ENCODE assay signal across 7 cellular contexts in the genomic region with DNA sequence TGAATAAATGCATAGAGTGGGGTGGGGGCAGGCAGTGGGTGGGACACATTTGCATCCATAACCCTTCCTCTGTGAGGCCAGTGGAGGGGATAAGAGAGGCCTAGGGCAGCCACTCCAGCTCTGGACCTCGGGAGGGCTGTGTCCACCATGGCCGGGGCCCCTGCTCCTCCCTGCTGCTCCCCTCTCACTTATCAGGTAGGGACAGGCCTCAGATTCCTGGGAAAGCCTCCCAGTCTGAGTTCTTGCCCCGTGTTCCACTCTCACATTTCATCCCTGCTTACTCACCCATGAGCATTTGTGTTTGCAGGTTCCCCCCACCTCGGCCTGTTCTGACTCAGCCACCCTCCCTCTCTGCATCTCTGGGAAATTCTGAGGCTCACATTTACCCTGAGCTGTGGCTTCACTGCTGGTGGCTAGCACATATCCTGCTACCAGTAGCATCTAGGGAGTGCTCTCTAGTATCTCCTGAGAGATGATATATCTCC.
DNase-seq lines count a peak whose midpoint lies in the region; ATAC-seq and TF ChIP-seq lines count a peak whose summit lies in the region.

No MANE protein-coding gene starts in this region.

- H3K9me3 ChIP-seq in HEK293 (ENCODE audit: control insufficient read depth, insufficient read depth, low read depth, low read length): no peaks in the 10 kb centered on the region
- H3K9me3 ChIP-seq in OCI-LY1 (ENCODE audit: low read length): no peaks in the 10 kb centered on the region
- H3K9me3 ChIP-seq in sigmoid colon: no peaks in the 10 kb centered on the region

- no peaks in the 10 kb centered on the region for H3K36me3 ChIP-seq in HEK293 (ENCODE audit: control insufficient read depth in 2 of 2, insufficient read depth in 1 of 2, low read length in 2 of 2)
- H3K36me3 ChIP-seq in OCI-LY1 (ENCODE audit: insufficient read depth, low read length): no peaks in the 10 kb centered on the region
- no peaks in the 10 kb centered on the region for H3K36me3 ChIP-seq in sigmoid colon

- no peak overlapping the region for H3K27ac ChIP-seq in HEK293 (ENCODE audit: extremely low read depth, low read depth, low read length)
- peak overlapping the region; percentile 45 for H3K27ac ChIP-seq in OCI-LY1 (ENCODE audit: low read depth, low read length, poor library complexity, severe bottlenecking)
- H3K27ac ChIP-seq in sigmoid colon: no peak overlapping the region

- POLR2A ChIA-PET in HEK293 (lab: Yijun Ruan, JAX): interaction anchor here (1.1 kb wide), 1 partner anchor 13 kb away, joined by 3 read pairs; no protein-coding TSS in a partner anchor

- TF ChIP-seq POLR2A in sigmoid colon (IDR thresholded peaks at IDR 0.05): no peak

- no peaks in the 10 kb centered on the region for H4K20me1 ChIP-seq in OCI-LY1 (ENCODE audit: insufficient read depth, low read length)

- H3K27me3 ChIP-seq in OCI-LY1 (ENCODE audit: insufficient read depth, low read length): no peaks in the 10 kb centered on the region
- no peaks in the 10 kb centered on the region for H3K27me3 ChIP-seq in sigmoid colon

- 0 out of 2 replicates have a peak, but pooled peaks cover 4% of the 10 kb centered on the region for H3F3A ChIP-seq in OCI-LY1 (ENCODE audit: insufficient read depth, low read length)

- no peak for TF ChIP-seq EP300 in sigmoid colon (IDR thresholded peaks at IDR 0.05)

- no peak overlapping the region for H3K4me3 ChIP-seq in HEK293 (ENCODE audit: low read depth, low read length)
- H3K4me3 ChIP-seq in OCI-LY1 (ENCODE audit: low read depth, low read length, poor library complexity, severe bottlenecking): no peak overlapping the region
- no peak overlapping the region for H3K4me3 ChIP-seq in sigmoid colon

- no peak overlapping the region; the same call in 1 of the 2 replicates for H3K9ac ChIP-seq in OCI-LY1 (ENCODE audit: low read length)

- no peaks in the 10 kb centered on the region for H3K9me2 ChIP-seq in OCI-LY1 (ENCODE audit: low read depth, low read length)

- intact Hi-C loops in sigmoid colon (cut with DNase I): no loop called here

- TF ChIP-seq CTCF in HEK293 (tag by site-specific recombination; IDR thresholded peaks at IDR 0.05) (no peak), OCI-LY1 (IDR thresholded peaks at IDR 0.05; ENCODE audit: low read length) (no peak), sigmoid colon (IDR thresholded peaks at IDR 0.05) (no peak)

- no peak overlapping the region for H2AFZ ChIP-seq in OCI-LY1 (ENCODE audit: low read length)

- CTCF ChIA-PET in HEK293 (lab: Yijun Ruan, JAX): interaction anchor here (0.5 to 3.0 kb wide), 26 partner anchors 10 to 1355 kb away, joined by 3 to 24 read pairs (median 5); no protein-coding TSS in a partner anchor

- DNase-seq in germinal center (ENCODE audit: low spot score): peak; percentile 47
- no peak for DNase-seq in NCI-H146 treated with DMSO at 0.1 percent for 48 hours (lab: John Stamatoyannopoulos, UW; ENCODE audit: unreplicated experiment)
- no peak for DNase-seq in sigmoid colon
- no peak for DNase-seq in NCI-H1417 treated with DMSO at 0.1 percent for 48 hours (lab: John Stamatoyannopoulos, UW)

- WGBS in sigmoid colon, 2 donors: 33 to 42% methylated on average over 4 of the region's 4 CpGs

- H3K4me2 ChIP-seq in OCI-LY1 (ENCODE audit: low read length): no peak overlapping the region; the same call in 1 of the 2 replicates

- H3K4me1 ChIP-seq in HEK293 (ENCODE audit: control insufficient read depth, insufficient read depth, low read length) (no peaks in the 10 kb centered on the region), OCI-LY1 (ENCODE audit: insufficient read depth, low read length, severe bottlenecking) (peaks cover 22% of the 10 kb centered on the region), sigmoid colon (no peaks in the 10 kb centered on the region)

- ATAC-seq in GM18858 (IDR thresholded peaks at IDR 0.05; ENCODE audit: unreplicated experiment): peak; percentile 41

- no peaks in the 10 kb centered on the region for H3K79me2 ChIP-seq in OCI-LY1 (ENCODE audit: insufficient read depth, low read length)

TF ChIP-seq in HEK293, 187 proteins besides CTCF, POLR2A, EP300 and RAD21:
- no peak for TF ChIP-seq WT1 (tag by site-specific recombination; IDR thresholded peaks at IDR 0.05)
- TF ChIP-seq OVOL3 (tag by site-specific recombination; IDR thresholded peaks at IDR 0.05): no peak
- no peak for TF ChIP-seq ZBTB1 (tag by site-specific recombination; IDR thresholded peaks at IDR 0.05)
- TF ChIP-seq ZNF138 (tag by site-specific recombination; IDR thresholded peaks at IDR 0.05; ENCODE audit: borderline replicate concordance): no peak
- TF ChIP-seq SALL2 (tag by site-specific recombination; IDR thresholded peaks at IDR 0.05; ENCODE audit: borderline replicate concordance): no peak
- TF ChIP-seq ZNF24 (tag by site-specific recombination; IDR thresholded peaks at IDR 0.05): no peak
- TF ChIP-seq ZNF239 (tag by site-specific recombination; IDR thresholded peaks at IDR 0.05): no peak
- no peak for TF ChIP-seq ZNF707 (tag by site-specific recombination; IDR thresholded peaks at IDR 0.05)
- TF ChIP-seq ZNF658 (tag by site-specific recombination; IDR thresholded peaks at IDR 0.05): no peak
- TF ChIP-seq ZNF398 (tag by site-specific recombination; IDR thresholded peaks at IDR 0.05): peak; percentile 94
- TF ChIP-seq ZNF501 (tag by site-specific recombination; IDR thresholded peaks at IDR 0.05): no peak
- TF ChIP-seq PRDM1 (tag by site-specific recombination; IDR thresholded peaks at IDR 0.05): peak; percentile 40; the same call in 1 of the 2 replicates
- TF ChIP-seq ZNF660 (tag by site-specific recombination; IDR thresholded peaks at IDR 0.05): peak; percentile 38; the same call in 1 of the 2 replicates
- TF ChIP-seq ZNF76 (tag by site-specific recombination; IDR thresholded peaks at IDR 0.05; ENCODE audit: borderline replicate concordance, low read depth): no peak
- no peak for TF ChIP-seq ZNF18 (tag by site-specific recombination; IDR thresholded peaks at IDR 0.05)
- no peak for TF ChIP-seq SETDB1 (IDR thresholded peaks at IDR 0.05; ENCODE audit: insufficient read length, low read length)
- TF ChIP-seq, protein P1, sequence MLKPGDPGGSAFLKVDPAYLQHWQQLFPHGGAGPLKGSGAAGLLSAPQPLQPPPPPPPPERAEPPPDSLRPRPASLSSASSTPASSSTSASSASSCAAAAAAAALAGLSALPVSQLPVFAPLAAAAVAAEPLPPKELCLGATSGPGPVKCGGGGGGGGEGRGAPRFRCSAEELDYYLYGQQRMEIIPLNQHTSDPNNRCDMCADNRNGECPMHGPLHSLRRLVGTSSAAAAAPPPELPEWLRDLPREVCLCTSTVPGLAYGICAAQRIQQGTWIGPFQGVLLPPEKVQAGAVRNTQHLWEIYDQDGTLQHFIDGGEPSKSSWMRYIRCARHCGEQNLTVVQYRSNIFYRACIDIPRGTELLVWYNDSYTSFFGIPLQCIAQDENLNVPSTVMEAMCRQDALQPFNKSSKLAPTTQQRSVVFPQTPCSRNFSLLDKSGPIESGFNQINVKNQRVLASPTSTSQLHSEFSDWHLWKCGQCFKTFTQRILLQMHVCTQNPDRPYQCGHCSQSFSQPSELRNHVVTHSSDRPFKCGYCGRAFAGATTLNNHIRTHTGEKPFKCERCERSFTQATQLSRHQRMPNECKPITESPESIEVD (tag by site-specific recombination; IDR thresholded peaks at IDR 0.05): no peak
- TF ChIP-seq BCL11A (tag by site-specific recombination; IDR thresholded peaks at IDR 0.05; ENCODE audit: low read depth): no peak
- TF ChIP-seq, protein P2, sequence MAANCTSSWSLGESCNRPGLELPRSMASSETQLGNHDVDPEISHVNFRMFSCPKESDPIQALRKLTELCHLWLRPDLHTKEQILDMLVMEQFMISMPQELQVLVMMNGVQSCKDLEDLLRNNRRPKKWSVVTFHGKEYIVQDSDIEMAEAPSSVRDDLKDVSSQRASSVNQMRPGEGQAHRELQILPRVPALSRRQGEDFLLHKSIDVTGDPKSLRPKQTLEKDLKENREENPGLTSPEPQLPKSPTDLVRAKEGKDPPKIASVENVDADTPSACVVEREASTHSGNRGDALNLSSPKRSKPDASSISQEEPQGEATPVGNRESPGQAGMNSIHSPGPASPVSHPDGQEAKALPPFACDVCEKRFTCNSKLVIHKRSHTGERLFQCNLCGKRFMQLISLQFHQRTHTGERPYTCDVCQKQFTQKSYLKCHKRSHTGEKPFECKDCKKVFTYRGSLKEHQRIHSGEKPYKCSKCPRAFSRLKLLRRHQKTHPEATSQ (tag by site-specific recombination; IDR thresholded peaks at IDR 0.05): no peak
- 0 out of 2 replicates have a peak, but pooled peaks have one; percentile 19 for TF ChIP-seq ZNF394 (tag by site-specific recombination; IDR thresholded peaks at IDR 0.05; ENCODE audit: borderline replicate concordance)
TF ChIP-seq in HEK293: peak in this region for 4.
